In genomic region chr11:108787105-108787504, GRCh38 we compare ENCODE assay signal across 31 cellular contexts.
"Had no signal": no experiment of that assay in that cellular context is flagged by ENCODE, and none has a peak within 500 bp of the region (broad histone marks: within the 10 kb centered on the region; RNA-seq: fewer than 3 reads in every experiment).

No MANE protein-coding gene starts in this region.

- H3K27ac Mint-ChIP-seq: activated naive CD4-positive, alpha-beta T cell treated with anti-CD3 and anti-CD28 coated beads, Interleukin-2, amount 50 U/mL, for 72 hours; activated T-cell treated with anti-CD3 and anti-CD28 coated beads, Interleukin-2, amount 50 U/mL, for 72 hours; effector memory CD8-positive, alpha-beta T cell; naive B cell; stimulated activated effector memory CD8-positive, alpha-beta T cell treated with anti-CD3 and anti-CD28 coated beads, Interleukin-12 subunit alpha, Interleukin-12 subunit beta, amount 100 ng/mL, for 72 hours; stimulated activated naive CD8-positive, alpha-beta T cell treated with anti-CD3 and anti-CD28 coated beads, Interleukin-15, Interleukin-2, amounts not matched to agents 100 ng/mL and 50 ng/mL, for 24 hours; T-helper 1 cell treated with Interleukin-12 subunit alpha and Interleukin-12 subunit beta and Interleukin-4 antibody, amounts not matched to agents 30 μg/mL and 1 μg/mL, for 36 hours had no signal

- H3K36me3 Mint-ChIP-seq: stimulated activated effector memory CD8-positive, alpha-beta T cell treated with anti-CD3 and anti-CD28 coated beads, Interleukin-12 subunit alpha, Interleukin-12 subunit beta, amount 100 ng/mL, for 72 hours had no signal

- H3K9me3 Mint-ChIP-seq: central memory CD8-positive, alpha-beta T cell; effector memory CD8-positive, alpha-beta T cell; stimulated activated effector memory CD8-positive, alpha-beta T cell treated with anti-CD3 and anti-CD28 coated beads, Interleukin-12 subunit alpha, Interleukin-12 subunit beta, amount 100 ng/mL, for 72 hours; T-helper 1 cell treated with Interleukin-12 subunit alpha and Interleukin-12 subunit beta and Interleukin-4 antibody, amounts not matched to agents 30 μg/mL and 1 μg/mL, for 36 hours had no signal

- H3K27ac ChIP-seq: colonic mucosa, pancreas, prostate gland, sigmoid colon, thyroid gland, upper lobe of right lung, VCaP had no signal

- H3K4me3 ChIP-seq: colonic mucosa, pancreas, prostate gland, sigmoid colon, thyroid gland, upper lobe of right lung had no signal

- FAIRE-seq: bronchial epithelial cell, endothelial cell of umbilical vein, frontal cortex, pancreas, small intestine, TTC549 had no signal

- H3K27me3 Mint-ChIP-seq: central memory CD8-positive, alpha-beta T cell; effector memory CD8-positive, alpha-beta T cell; naive B cell; stimulated activated naive CD8-positive, alpha-beta T cell treated with anti-CD3 and anti-CD28 coated beads, Interleukin-15, Interleukin-2, amounts not matched to agents 100 ng/mL and 50 ng/mL, for 24 hours had no signal

- H3K27me3 ChIP-seq: colonic mucosa, pancreas, sigmoid colon, thyroid gland, upper lobe of right lung had no signal

- DNase-seq: activated CD4-positive, alpha-beta T cell treated with anti-CD3 and anti-CD28 coated beads for 4 hours; activated CD4-positive, alpha-beta T cell treated with anti-CD3 and anti-CD28 coated beads, Interleukin-2, amount 50 U/mL, for 4 hours; activated naive CD4-positive, alpha-beta T cell; activated T-cell treated with anti-CD3 and anti-CD28 coated beads for 4 hours; activated T-cell treated with anti-CD3 and anti-CD28 coated beads, Interleukin-2, amount 50 U/mL, for 72 hours; anterior cingulate cortex; colonic mucosa; effector memory CD8-positive, alpha-beta T cell; islet precursor cell; left cardiac atrium; left ventricle myocardium superior; naive B cell; pancreas; sigmoid colon; small intestine; stimulated activated CD4-positive, alpha-beta T cell treated with anti-CD3 and anti-CD28 coated beads, Interleukin-4, amount 100 ng/mL, for 24 hours; substantia nigra; T-helper 9 cell; thyroid gland; upper lobe of right lung had no signal

- H3K4me3 Mint-ChIP-seq: activated T-cell treated with anti-CD3 and anti-CD28 coated beads, Interleukin-2, amount 50 U/mL, for 72 hours; central memory CD8-positive, alpha-beta T cell; effector memory CD8-positive, alpha-beta T cell; naive B cell; stimulated activated effector memory CD8-positive, alpha-beta T cell treated with anti-CD3 and anti-CD28 coated beads, Interleukin-12 subunit alpha, Interleukin-12 subunit beta, amount 100 ng/mL, for 72 hours; stimulated activated naive CD8-positive, alpha-beta T cell treated with anti-CD3 and anti-CD28 coated beads, Interleukin-15, Interleukin-2, amounts not matched to agents 100 ng/mL and 50 ng/mL, for 24 hours; T-helper 1 cell treated with Interleukin-12 subunit alpha and Interleukin-12 subunit beta and Interleukin-4 antibody, amounts not matched to agents 30 μg/mL and 1 μg/mL, for 36 hours had no signal
